18 cellular contexts compared by ENCODE assay signal in genomic region chr16:81566245-81567007, GRCh38.
"Had no signal": no experiment of that assay in that cellular context is flagged by ENCODE, and none has a peak within 500 bp of the region (broad histone marks: within the 10 kb centered on the region; RNA-seq: fewer than 3 reads in every experiment).

No MANE protein-coding gene starts in this region.

- H3K27ac Mint-ChIP-seq: activated CD4-positive, alpha-beta memory T cell treated with anti-CD3 and anti-CD28 coated beads for 36 hours; activated naive CD8-positive, alpha-beta T cell treated with anti-CD3 and anti-CD28 coated beads, Interleukin-2, amount 50 U/mL, for 24 hours had no signal

- H3K9ac ChIP-seq: neural progenitor cell had no signal

- H3K4me2 ChIP-seq: neural progenitor cell, smooth muscle cell had no signal

- H3K27ac ChIP-seq: esophagus muscularis mucosa, neural progenitor cell, ovary, right lobe of liver, testis, upper lobe of left lung had no signal

- H3K9me3 ChIP-seq: esophagus muscularis mucosa, ovary, right lobe of liver, stomach, testis, upper lobe of left lung had no signal

- ATAC-seq: activated naive CD8-positive, alpha-beta T cell treated with anti-CD3 and anti-CD28 coated beads, Interleukin-2, amount 50 U/mL, for 24 hours; left lobe of liver had no signal

- H3K27me3 Mint-ChIP-seq: activated CD4-positive, alpha-beta memory T cell treated with anti-CD3 and anti-CD28 coated beads for 36 hours; activated naive CD8-positive, alpha-beta T cell treated with anti-CD3 and anti-CD28 coated beads, Interleukin-2, amount 50 U/mL, for 24 hours had no signal

- H2AFZ ChIP-seq: neural progenitor cell had no signal

- H3K9me3 Mint-ChIP-seq: activated naive CD8-positive, alpha-beta T cell treated with anti-CD3 and anti-CD28 coated beads, Interleukin-2, amount 50 U/mL, for 24 hours; neural progenitor cell had no signal

- DNase-seq: activated CD4-positive, alpha-beta memory T cell treated with anti-CD3 and anti-CD28 coated beads for 36 hours; activated naive CD4-positive, alpha-beta T cell treated with Interleukin-2 at 50 U/mL for 16 hours; activated naive CD8-positive, alpha-beta T cell treated with anti-CD3 and anti-CD28 coated beads, Interleukin-2, amount 50 U/mL, for 24 hours; anterior cingulate cortex; cortex of kidney; midbrain; ovary; right lobe of liver; stimulated activated CD4-positive, alpha-beta T cell treated with anti-CD3 and anti-CD28 coated beads, Interleukin-4, amount 100 ng/mL, for 1 hour; stomach; SW 1271; T-helper 2 cell; testis; upper lobe of left lung had no signal

- H3K27me3 ChIP-seq: esophagus muscularis mucosa, neural progenitor cell, ovary, right lobe of liver, stomach, testis, upper lobe of left lung had no signal

- H3K4me1 ChIP-seq: testis had no signal

- H3K36me3 ChIP-seq: esophagus muscularis mucosa, neural progenitor cell, ovary, right lobe of liver, stomach, upper lobe of left lung had no signal

- H3K4me3 ChIP-seq: esophagus muscularis mucosa, neural progenitor cell, ovary, right lobe of liver, smooth muscle cell, stomach, testis, upper lobe of left lung had no signal

- H3K4me3 Mint-ChIP-seq: activated CD4-positive, alpha-beta memory T cell treated with anti-CD3 and anti-CD28 coated beads for 36 hours; activated naive CD8-positive, alpha-beta T cell treated with anti-CD3 and anti-CD28 coated beads, Interleukin-2, amount 50 U/mL, for 24 hours; neural progenitor cell had no signal
